1 cellular context compared by ENCODE assay signal in genomic region chr10:91198781-91199180, GRCh38.
TF ChIP-seq lines count a peak whose summit lies in the region.

No MANE protein-coding gene starts in this region.

TF ChIP-seq in GM12878, 131 proteins besides CTCF, POLR2A, EP300 and RAD21 (continued from another document):
- TF ChIP-seq, protein P1, sequence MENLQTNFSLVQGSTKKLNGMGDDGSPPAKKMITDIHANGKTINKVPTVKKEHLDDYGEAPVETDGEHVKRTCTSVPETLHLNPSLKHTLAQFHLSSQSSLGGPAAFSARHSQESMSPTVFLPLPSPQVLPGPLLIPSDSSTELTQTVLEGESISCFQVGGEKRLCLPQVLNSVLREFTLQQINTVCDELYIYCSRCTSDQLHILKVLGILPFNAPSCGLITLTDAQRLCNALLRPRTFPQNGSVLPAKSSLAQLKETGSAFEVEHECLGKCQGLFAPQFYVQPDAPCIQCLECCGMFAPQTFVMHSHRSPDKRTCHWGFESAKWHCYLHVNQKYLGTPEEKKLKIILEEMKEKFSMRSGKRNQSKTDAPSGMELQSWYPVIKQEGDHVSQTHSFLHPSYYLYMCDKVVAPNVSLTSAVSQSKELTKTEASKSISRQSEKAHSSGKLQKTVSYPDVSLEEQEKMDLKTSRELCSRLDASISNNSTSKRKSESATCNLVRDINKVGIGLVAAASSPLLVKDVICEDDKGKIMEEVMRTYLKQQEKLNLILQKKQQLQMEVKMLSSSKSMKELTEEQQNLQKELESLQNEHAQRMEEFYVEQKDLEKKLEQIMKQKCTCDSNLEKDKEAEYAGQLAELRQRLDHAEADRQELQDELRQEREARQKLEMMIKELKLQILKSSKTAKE (IDR thresholded peaks at IDR 0.05; ENCODE audit: low read depth, poor library complexity, severe bottlenecking), result no peak
- TF ChIP-seq SIX5 (IDR thresholded peaks at IDR 0.05; ENCODE audit: low read depth, low read length, severe bottlenecking) (no peak), KDM1A (IDR thresholded peaks at IDR 0.05; ENCODE audit: borderline replicate concordance) (no peak), TARDBP (IDR thresholded peaks at IDR 0.05; ENCODE audit: borderline replicate concordance) (no peak), NFIC (IDR thresholded peaks at IDR 0.05; ENCODE audit: low read depth, low read length) (0 out of 2 replicates have a peak, but pooled peaks have one; percentile 38)
TF ChIP-seq in GM12878: peak in this region for 14.
